Comparison of ENCODE assay signal across 1 cellular context in the genomic region with DNA sequence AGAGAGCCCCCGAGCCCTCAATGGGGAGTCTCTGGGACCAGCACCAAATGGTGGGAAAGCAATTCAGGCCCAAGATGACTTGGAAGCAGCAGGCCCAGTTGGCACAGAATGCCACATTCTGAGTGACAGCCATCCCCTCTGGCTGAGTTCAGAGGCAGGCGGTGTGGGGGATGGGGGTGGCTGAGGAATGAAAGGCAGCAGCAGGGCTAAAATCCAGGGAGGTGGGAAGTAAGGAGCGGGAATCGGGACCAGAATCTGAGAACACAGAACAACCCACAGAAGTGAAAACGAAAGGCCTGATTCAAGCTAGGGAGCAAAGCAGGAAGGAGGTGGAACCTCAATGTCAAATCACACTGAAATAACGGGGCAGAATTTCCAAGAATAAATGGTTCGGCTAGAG.
TF ChIP-seq lines count a peak whose summit lies in the region.

No MANE protein-coding gene starts in this region.

TF ChIP-seq in WTC11, 78 proteins besides CTCF, POLR2A, EP300 and RAD21 (continued from another document):
- TF ChIP-seq, protein P1, sequence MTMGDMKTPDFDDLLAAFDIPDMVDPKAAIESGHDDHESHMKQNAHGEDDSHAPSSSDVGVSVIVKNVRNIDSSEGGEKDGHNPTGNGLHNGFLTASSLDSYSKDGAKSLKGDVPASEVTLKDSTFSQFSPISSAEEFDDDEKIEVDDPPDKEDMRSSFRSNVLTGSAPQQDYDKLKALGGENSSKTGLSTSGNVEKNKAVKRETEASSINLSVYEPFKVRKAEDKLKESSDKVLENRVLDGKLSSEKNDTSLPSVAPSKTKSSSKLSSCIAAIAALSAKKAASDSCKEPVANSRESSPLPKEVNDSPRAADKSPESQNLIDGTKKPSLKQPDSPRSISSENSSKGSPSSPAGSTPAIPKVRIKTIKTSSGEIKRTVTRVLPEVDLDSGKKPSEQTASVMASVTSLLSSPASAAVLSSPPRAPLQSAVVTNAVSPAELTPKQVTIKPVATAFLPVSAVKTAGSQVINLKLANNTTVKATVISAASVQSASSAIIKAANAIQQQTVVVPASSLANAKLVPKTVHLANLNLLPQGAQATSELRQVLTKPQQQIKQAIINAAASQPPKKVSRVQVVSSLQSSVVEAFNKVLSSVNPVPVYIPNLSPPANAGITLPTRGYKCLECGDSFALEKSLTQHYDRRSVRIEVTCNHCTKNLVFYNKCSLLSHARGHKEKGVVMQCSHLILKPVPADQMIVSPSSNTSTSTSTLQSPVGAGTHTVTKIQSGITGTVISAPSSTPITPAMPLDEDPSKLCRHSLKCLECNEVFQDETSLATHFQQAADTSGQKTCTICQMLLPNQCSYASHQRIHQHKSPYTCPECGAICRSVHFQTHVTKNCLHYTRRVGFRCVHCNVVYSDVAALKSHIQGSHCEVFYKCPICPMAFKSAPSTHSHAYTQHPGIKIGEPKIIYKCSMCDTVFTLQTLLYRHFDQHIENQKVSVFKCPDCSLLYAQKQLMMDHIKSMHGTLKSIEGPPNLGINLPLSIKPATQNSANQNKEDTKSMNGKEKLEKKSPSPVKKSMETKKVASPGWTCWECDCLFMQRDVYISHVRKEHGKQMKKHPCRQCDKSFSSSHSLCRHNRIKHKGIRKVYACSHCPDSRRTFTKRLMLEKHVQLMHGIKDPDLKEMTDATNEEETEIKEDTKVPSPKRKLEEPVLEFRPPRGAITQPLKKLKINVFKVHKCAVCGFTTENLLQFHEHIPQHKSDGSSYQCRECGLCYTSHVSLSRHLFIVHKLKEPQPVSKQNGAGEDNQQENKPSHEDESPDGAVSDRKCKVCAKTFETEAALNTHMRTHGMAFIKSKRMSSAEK (CRISPR knock-in tag; IDR thresholded peaks at IDR 0.05; ENCODE audit: borderline replicate concordance) = no peak
